In the genomic region with DNA sequence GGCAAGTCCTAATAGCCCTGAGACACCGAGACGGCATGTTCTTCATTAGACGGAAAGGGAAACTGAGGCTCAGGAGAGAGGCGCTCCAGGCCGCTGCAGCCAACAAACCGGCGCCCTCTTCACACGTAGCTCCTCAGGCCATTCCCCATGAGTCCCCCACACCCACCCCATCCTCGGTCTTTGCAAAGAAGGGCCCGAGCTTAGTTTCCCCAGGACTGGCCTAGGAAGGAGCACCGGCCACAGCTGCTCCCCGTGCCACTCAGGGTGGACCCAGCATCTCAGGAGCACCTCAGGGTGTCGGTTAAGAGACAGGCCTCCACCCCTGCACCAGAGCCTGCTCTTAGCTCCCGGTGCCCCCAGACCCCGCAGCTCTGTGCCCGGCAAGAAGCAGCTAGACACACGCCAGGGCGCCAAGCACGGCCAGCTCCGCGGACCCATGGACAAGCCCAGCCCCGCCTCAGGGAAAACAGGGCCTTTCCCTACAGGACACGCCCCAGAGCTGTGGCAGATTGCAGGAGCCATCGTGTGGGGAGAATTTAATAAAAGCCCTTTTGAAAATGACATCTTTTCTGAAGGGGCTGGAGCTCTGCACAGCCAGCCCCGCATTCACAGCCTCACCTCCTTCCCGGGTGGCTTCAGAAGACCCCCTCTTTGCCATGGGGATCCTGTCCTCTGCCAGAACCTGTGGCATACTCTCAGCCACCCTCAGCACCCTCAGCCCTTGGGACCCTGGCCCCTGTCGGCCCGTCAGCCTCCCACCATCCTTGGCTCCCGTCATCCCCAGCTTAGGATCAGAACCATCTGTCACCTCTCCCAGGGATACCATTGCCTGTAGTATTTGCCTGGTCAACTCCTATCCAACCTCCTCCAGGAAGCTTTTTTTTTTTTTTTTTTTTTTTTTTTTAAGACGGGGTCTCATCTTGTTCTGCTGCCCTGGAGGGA, we compare ENCODE assay signal across 14 cellular contexts. TPM values are rescaled to one million over a fixed set of nuclear protein-coding genes. Genes with fewer than 3 reads are reported as not detected.
DNase-seq lines count a peak whose midpoint lies in the region; ATAC-seq and TF ChIP-seq lines count a peak whose summit lies in the region.
"Had no signal": no experiment of that assay in that cellular context is flagged by ENCODE, and none has a peak within 500 bp of the region (broad histone marks: within the 10 kb centered on the region; RNA-seq: fewer than 3 reads in every experiment).

No MANE protein-coding gene starts in this region.

- H3K9me3 Mint-ChIP-seq in stimulated activated naive CD8-positive, alpha-beta T cell treated with anti-CD3 and anti-CD28 coated beads, Interleukin-15, amount 100 ng/mL, for 72 hours: no peaks in the 10 kb centered on the region

- H3K27ac Mint-ChIP-seq in stimulated activated naive CD8-positive, alpha-beta T cell treated with anti-CD3 and anti-CD28 coated beads, Interleukin-15, amount 100 ng/mL, for 72 hours: peak overlapping the region; percentile 34 to 46

- peaks cover 40% of the 10 kb centered on the region for H3K4me1 Mint-ChIP-seq in stimulated activated naive CD8-positive, alpha-beta T cell treated with anti-CD3 and anti-CD28 coated beads, Interleukin-15, amount 100 ng/mL, for 72 hours

- no peaks in the 10 kb centered on the region for H3K79me2 ChIP-seq in osteoblast (ENCODE audit: insufficient read depth, low read length)

- H2AFZ ChIP-seq in osteoblast (ENCODE audit: low read length): no peak overlapping the region

- peaks cover 0 to 32% of the 10 kb centered on the region in 2 donors for H3K36me3 ChIP-seq in gastroesophageal sphincter
- H3K36me3 ChIP-seq in osteoblast (ENCODE audit: insufficient read depth, low read length): peaks cover 3% of the 10 kb centered on the region

- H3K9me3 ChIP-seq in gastroesophageal sphincter (no peaks in the 10 kb centered on the region), osteoblast (ENCODE audit: low read depth, low read length) (no peaks in the 10 kb centered on the region)

- H3K4me1 ChIP-seq in gastroesophageal sphincter (peaks cover 0 to 45% (median 17%) of the 10 kb centered on the region in 3 donors), osteoblast (ENCODE audit: insufficient read depth, low read length) (peaks cover 11% of the 10 kb centered on the region)

- H3K27me3 ChIP-seq in gastroesophageal sphincter (no peaks in the 10 kb centered on the region), osteoblast (ENCODE audit: insufficient read depth, low read length) (no peaks in the 10 kb centered on the region)

- no peak for ATAC-seq in gastroesophageal sphincter
- no peak for ATAC-seq in stimulated activated naive CD8-positive, alpha-beta T cell treated with anti-CD3 and anti-CD28 coated beads, Interleukin-15, amount 100 ng/mL, for 72 hours
- no peak for ATAC-seq in HG03378 (IDR thresholded peaks at IDR 0.05; ENCODE audit: unreplicated experiment)
- ATAC-seq: K562 had no signal

- 40 to 96% methylated on average over 1 to 7 of the region's 30 CpGs for WGBS in gastroesophageal sphincter (ENCODE audit: low coverage in 1 of 2), 2 donors

- peaks cover 2% of the 10 kb centered on the region for H4K20me1 ChIP-seq in osteoblast (ENCODE audit: insufficient read depth, low read length)

- TF ChIP-seq EP300 in gastroesophageal sphincter (IDR thresholded peaks at IDR 0.05): no peak

- TF ChIP-seq CTCF in gastroesophageal sphincter (IDR thresholded peaks at IDR 0.05) (no peak), osteoblast (IDR thresholded peaks at IDR 0.05; ENCODE audit: extremely low read depth, low read depth, low read length) (no peak)

- H3K4me3 ChIP-seq in gastroesophageal sphincter: peak overlapping the region in 1 of 2 donors; percentile 55
- no peak overlapping the region for H3K4me3 ChIP-seq in osteoblast (ENCODE audit: insufficient read depth, low read length)
- H3K4me3 ChIP-seq: K562 had no signal

- H3K27me3 Mint-ChIP-seq in stimulated activated naive CD8-positive, alpha-beta T cell treated with anti-CD3 and anti-CD28 coated beads, Interleukin-15, amount 100 ng/mL, for 72 hours: no peaks in the 10 kb centered on the region

- H3K4me3 Mint-ChIP-seq in stimulated activated naive CD8-positive, alpha-beta T cell treated with anti-CD3 and anti-CD28 coated beads, Interleukin-15, amount 100 ng/mL, for 72 hours: no peak overlapping the region

- DNase-seq in NCI-H1417 (lab: John Stamatoyannopoulos, UW): peak; percentile 19 to 48 (median 42)
- no peak for DNase-seq in NCI-H1417 treated with DMSO at 0.1 percent for 48 hours (lab: John Stamatoyannopoulos, UW)
- peak; percentile 92 to 93 for DNase-seq in NCI-H524 (lab: John Stamatoyannopoulos, UW)
- DNase-seq in stimulated activated naive CD8-positive, alpha-beta T cell treated with anti-CD3 and anti-CD28 coated beads, Interleukin-15, amount 100 ng/mL, for 72 hours: no peak
- no peak for DNase-seq in ecto neural progenitor cell (ENCODE audit: low spot score)
- DNase-seq in osteoblast (ENCODE audit: insufficient read length, low spot score, missing footprints): no peak
- DNase-seq: 8988T; foreskin melanocyte; HCEC 1CT; stimulated activated CD4-positive, alpha-beta T cell treated with anti-CD3 and anti-CD28 coated beads, Interleukin-4, amount 100 ng/mL, for 4 hours; T-helper 9 cell had no signal

- TF ChIP-seq POLR2A in gastroesophageal sphincter (IDR thresholded peaks at IDR 0.05): no peak

- H3K27ac ChIP-seq in gastroesophageal sphincter (peak overlapping the region in 3 of 4 donors; percentile 51 to 76 (median 73)), osteoblast (ENCODE audit: low read depth, low read length) (no peak overlapping the region)

- no peak overlapping the region for H3K4me2 ChIP-seq in osteoblast (ENCODE audit: insufficient read depth, low read length)

RNA-seq across cellular contexts. Expression of a gene that starts 59.7 kb away (rescaled TPM):
- total RNA-seq in gastroesophageal sphincter (100 to 1,000 TPM in 2 of 4 donors, 10 to 100 TPM in 2; 38.1 to 132 (median 91.6) TPM), osteoblast (67.5 and 89.4 TPM in 2 replicates)

Comparison
In these comparisons a context has a peak if more than half of its experiments do, and no peak if none do; other contexts are left out.
1. DNase-seq: peak in NCI-H1417 (3 of 3) and NCI-H524 (2 of 2); none in NCI-H1417 treated with DMSO at 0.1 percent for 48 hours (single experiment), stimulated activated naive CD8-positive, alpha-beta T cell treated with anti-CD3 and anti-CD28 coated beads, Interleukin-15, amount 100 ng/mL, for 72 hours (0 of 2), ecto neural progenitor cell (single experiment) and osteoblast (single experiment).